ENCODE assay signal across 2 cellular contexts in genomic region chr22:46224771-46225290, GRCh38.
TF ChIP-seq lines count a peak whose summit lies in the region.

No MANE protein-coding gene starts in this region.

TF ChIP-seq in GM23338, 12 proteins besides CTCF, POLR2A, EP300 and RAD21:
- TF ChIP-seq EZH2 (IDR thresholded peaks at IDR 0.05; ENCODE audit: low read depth, unreplicated experiment) = no peak
- no peak for TF ChIP-seq ZNF462 (CRISPR knock-in tag; IDR thresholded peaks at IDR 0.05)
- no peak for TF ChIP-seq NANOG (IDR thresholded peaks at IDR 0.05; ENCODE audit: borderline replicate concordance)
- TF ChIP-seq ZNF114 (CRISPR knock-in tag; IDR thresholded peaks at IDR 0.05) = no peak
- TF ChIP-seq JUNB (IDR thresholded peaks at IDR 0.05; ENCODE audit: unreplicated experiment) = no peak
- TF ChIP-seq POLR2AphosphoS5 (IDR thresholded peaks at IDR 0.05; ENCODE audit: low read depth) = no peak
- no peak for TF ChIP-seq REST (IDR thresholded peaks at IDR 0.05; ENCODE audit: unreplicated experiment)
- no peak for TF ChIP-seq ETS1 (IDR thresholded peaks at IDR 0.05)
TF ChIP-seq in GM23338: peak in this region for 0.

TF ChIP-seq in HepG2, 621 proteins besides CTCF, POLR2A, EP300 and RAD21:
- no peak for TF ChIP-seq SNRNP70 (IDR thresholded peaks at IDR 0.05; ENCODE audit: low read depth, low read length)
- peak; percentile 10 for TF ChIP-seq AGO2 (optimal IDR thresholded peaks at IDR 0.05; ENCODE audit: low read depth, low read length)
